In genomic region chr18:1511619-1512311, GRCh38 we compare ENCODE assay signal across 22 cellular contexts.
A peak's percentile ranks its signal among the peaks of the same experiment; 100 is the strongest.
DNase-seq lines count a peak whose midpoint lies in the region; ATAC-seq, FAIRE-seq and TF ChIP-seq lines count a peak whose summit lies in the region.
"Had no signal": no experiment of that assay in that cellular context is flagged by ENCODE, and none has a peak within 500 bp of the region (broad histone marks: within the 10 kb centered on the region; RNA-seq: fewer than 3 reads in every experiment).

No MANE protein-coding gene starts in this region.

- peak overlapping the region; percentile 82 for H3K4me2 ChIP-seq in K562 (ENCODE audit: insufficient read depth, low read length)
- no peak overlapping the region for H3K4me2 ChIP-seq in osteoblast (ENCODE audit: insufficient read depth, low read length)
- H3K4me2 ChIP-seq in trophoblast cell (ENCODE audit: low read length), result no peak overlapping the region
- H3K4me2 ChIP-seq: GM23338, KMS-11 had no signal

- peak; percentile 11 for DNase-seq in Daoy (ENCODE audit: low read depth)
- peak; percentile 15 for DNase-seq in NCI-H460 (ENCODE audit: extremely low read depth, low read depth)
- DNase-seq in K562 (ENCODE audit: extremely low read depth in 1 of 4, low spot score in 3 of 4), result peak in 2 of 4 experiments; percentile 43 to 76
- peak; percentile 52 for DNase-seq in osteoblast (ENCODE audit: insufficient read length, low spot score, missing footprints)
- no peak for DNase-seq in trophoblast cell
- no peak for DNase-seq in iPS-NIHi11 (ENCODE audit: low spot score)
- DNase-seq: CD4-positive, alpha-beta T cell; COR-L47; HCEC 1CT; NCI-H1105; NCI-H1694; NCI-H2107; NCI-H510A; NK-92 treated with Interleukin-12 subunit alpha and Interleukin-12 subunit beta, amount 100 ng/mL, for 24 hours had no signal

- no peaks in the 10 kb centered on the region for H3K9me1 ChIP-seq in K562 (ENCODE audit: control insufficient read depth, insufficient read depth, low read length)

- CTCF ChIA-PET in K562 (lab: Yijun Ruan, JAX; ENCODE audit: low intra/inter-chr PET ratio), result no interaction called here

- no peak overlapping the region for H2BK120ac ChIP-seq in trophoblast cell (ENCODE audit: insufficient read depth, low read length, poor library complexity)

- TF ChIP-seq POLR2A in K562 (conservative IDR thresholded peaks at IDR 0.05), result no peak

- H3K27ac ChIP-seq in K562 (ENCODE audit: extremely low read depth, low read depth, low read length) (peak overlapping the region; percentile 67), osteoblast (ENCODE audit: low read depth, low read length) (no peak overlapping the region), trophoblast cell (ENCODE audit: low read depth, low read length) (no peak overlapping the region)
- H3K27ac ChIP-seq: HL-60, KMS-11, SJCRH30 had no signal

- no peak overlapping the region for H2BK12ac ChIP-seq in trophoblast cell (ENCODE audit: low read length)

- no peak overlapping the region for H2AK5ac ChIP-seq in trophoblast cell (ENCODE audit: low read length)

- ATAC-seq in K562 (peak; percentile 78), SK-N-SH treated with all-trans-retinoic acid at 6 μM for 48 hours (no peak)
- ATAC-seq: GM23338, Panc1 had no signal

- H2AFZ ChIP-seq in K562 (ENCODE audit: low read depth, low read length) (peak overlapping the region; percentile 75), osteoblast (ENCODE audit: low read length) (no peak overlapping the region), trophoblast cell (ENCODE audit: insufficient read depth, low read length, poor library complexity) (no peak overlapping the region)
- H2AFZ ChIP-seq: GM23338 had no signal

- no peak overlapping the region for H4K91ac ChIP-seq in trophoblast cell (ENCODE audit: low read depth, low read length)

- H3K27me3 ChIP-seq in K562 (ENCODE audit: control insufficient read depth in 2 of 2, insufficient read depth in 2 of 2, low read length in 2 of 2), result no peaks in the 10 kb centered on the region
- H3K27me3 ChIP-seq in osteoblast (ENCODE audit: insufficient read depth, low read length), result no peaks in the 10 kb centered on the region
- H3K27me3 ChIP-seq in trophoblast cell (ENCODE audit: insufficient read depth, low read length), result no peaks in the 10 kb centered on the region
- H3K27me3 ChIP-seq: SJCRH30 had no signal

- WGBS in K562 (ENCODE audit: insufficient coverage, low coverage, missing lambda C conversion rate), result 23% methylated on average over 7 of the region's 7 CpGs
- WGBS in trophoblast cell (ENCODE audit: extremely low coverage, insufficient coverage, insufficient read length), result no CpG with 5 or more reads among the region's 7 CpGs

- no peaks in the 10 kb centered on the region for H4K20me1 ChIP-seq in K562 (replicated peaks; ENCODE audit: control insufficient read depth, insufficient read depth, low read length)
- H4K20me1 ChIP-seq in osteoblast (ENCODE audit: insufficient read depth, low read length), result no peaks in the 10 kb centered on the region

- H3K4ac ChIP-seq in trophoblast cell (ENCODE audit: low read depth, low read length), result no peak overlapping the region

- H3K9ac ChIP-seq in K562 (ENCODE audit: insufficient read depth in 1 of 2, low read depth in 2 of 2, low read length in 2 of 2) (peak overlapping the region; percentile 50 to 62; a peak in 3 of 4 replicates), trophoblast cell (ENCODE audit: low read length) (no peak overlapping the region)
- H3K9ac ChIP-seq: KMS-11 had no signal

- TF ChIP-seq CTCF in K562 (IDR thresholded peaks at IDR 0.05 in 2 of 3, conservative IDR thresholded peaks at IDR 0.05 in 1 of 3; ENCODE audit: insufficient read depth in 2 of 3, low read depth in 1 of 3, low read length in 3 of 3), result peak in 1 of 3 experiments; percentile 16; a peak in 2 of 6 replicates
- TF ChIP-seq CTCF in osteoblast (IDR thresholded peaks at IDR 0.05; ENCODE audit: extremely low read depth, low read depth, low read length), result no peak

- no peak overlapping the region for H4K12ac ChIP-seq in trophoblast cell (ENCODE audit: low read depth, low read length)

- H2BK5ac ChIP-seq in trophoblast cell (ENCODE audit: low read depth, low read length, poor library complexity), result no peak overlapping the region

- H3K9me3 ChIP-seq in K562 (replicated peaks; ENCODE audit: control insufficient read depth, insufficient read depth, low read depth, low read length) (peaks cover 13% of the 10 kb centered on the region), osteoblast (ENCODE audit: low read depth, low read length) (peaks cover 2% of the 10 kb centered on the region), trophoblast cell (ENCODE audit: insufficient read depth, low read depth, low read length) (no peaks in the 10 kb centered on the region)
- H3K9me3 ChIP-seq: SJCRH30 had no signal

- H3K4me1 ChIP-seq in K562 (replicated peaks in 1 of 2; ENCODE audit: control insufficient read depth in 2 of 2, insufficient read depth in 2 of 2, low read length in 2 of 2) (peaks cover 14 to 19% of the 10 kb centered on the region in 2 experiments), osteoblast (ENCODE audit: insufficient read depth, low read length) (no peaks in the 10 kb centered on the region), trophoblast cell (ENCODE audit: control insufficient read depth in 1 of 2, insufficient read depth in 2 of 2, low read length in 2 of 2) (no peaks in the 10 kb centered on the region)
- H3K4me1 ChIP-seq: SJCRH30 had no signal

- TF ChIP-seq EP300 in K562 (IDR thresholded peaks at IDR 0.05; ENCODE audit: low read length), result no peak

- H3K4me3 ChIP-seq in K562 (peak overlapping the region; percentile 16; the same call in 1 of the 2 replicates), osteoblast (ENCODE audit: insufficient read depth, low read length) (no peak overlapping the region), trophoblast cell (ENCODE audit: low read depth, low read length) (no peak overlapping the region)
- H3K4me3 ChIP-seq: GM23338, SJCRH30 had no signal

- H3K79me2 ChIP-seq in K562 (ENCODE audit: control insufficient read depth, insufficient read depth, low read length) (peaks cover 50% of the 10 kb centered on the region), osteoblast (ENCODE audit: insufficient read depth, low read length) (no peaks in the 10 kb centered on the region), trophoblast cell (ENCODE audit: control insufficient read depth, insufficient read depth, low read length, poor library complexity) (no peaks in the 10 kb centered on the region)

- intact Hi-C loops in K562 (cut with micrococcal nuclease), result no loop called here

- no peaks in the 10 kb centered on the region for H3K79me1 ChIP-seq in trophoblast cell (ENCODE audit: low read length)

- no peak overlapping the region for H4K8ac ChIP-seq in trophoblast cell (ENCODE audit: low read depth, low read length)

- no peak overlapping the region for H3K14ac ChIP-seq in trophoblast cell (ENCODE audit: low read length)

- BruUV-seq in K562 (replicated peaks; lab: Mats Ljungman, UMichigan), result no TSS peak

- FAIRE-seq in K562 (lab: Jason Lieb, UNC), result peak; percentile 48
- FAIRE-seq: G401.6, GM12892 had no signal

- in situ Hi-C loops in K562 (cut with MboI), result no loop called here

- H3K36me3 ChIP-seq in K562 (ENCODE audit: control insufficient read depth, insufficient read depth, low read length) (no peaks in the 10 kb centered on the region), osteoblast (ENCODE audit: insufficient read depth, low read length) (no peaks in the 10 kb centered on the region), trophoblast cell (ENCODE audit: control insufficient read depth in 1 of 2, insufficient read depth in 2 of 2, low read length in 2 of 2) (no peaks in the 10 kb centered on the region)
- H3K36me3 ChIP-seq: SJCRH30 had no signal

- H3K18ac ChIP-seq in trophoblast cell (ENCODE audit: low read length), result no peak overlapping the region

- no peak overlapping the region for H3K23ac ChIP-seq in trophoblast cell (ENCODE audit: low read length)

- POLR2A ChIA-PET in K562 (lab: Yijun Ruan, JAX), result interaction anchor here (0.6 to 0.9 kb wide), 3 partner anchors 92 to 326 kb away, joined by 3 read pairs; no protein-coding TSS in a partner anchor

- peak; percentile 7 to 23; a peak in 3 of 4 replicates for TF ChIP-seq RAD21 in K562 (CRISPR knock-in tag; conservative IDR thresholded peaks at IDR 0.05 in 1 of 2, IDR thresholded peaks at IDR 0.05 in 1 of 2)

TF ChIP-seq in K562, 482 proteins besides CTCF, POLR2A, EP300 and RAD21 (continues in another document):
- TF ChIP-seq RHOXF2B (CRISPR knock-in tag; conservative IDR thresholded peaks at IDR 0.05) (no peak), NFE2 (IDR thresholded peaks at IDR 0.05; ENCODE audit: low read depth) (peak; percentile 78), SPI1 (IDR thresholded peaks at IDR 0.05; ENCODE audit: borderline replicate concordance, low read depth, low read length) (peak; percentile 9; the same call in 1 of the 2 replicates), ESRRA (IDR thresholded peaks at IDR 0.05; ENCODE audit: borderline replicate concordance, low read depth) (peak; percentile 18; the same call in 1 of the 2 replicates), ADNP (tag; IDR thresholded peaks at IDR 0.05) (no peak), YBX1 (IDR thresholded peaks at IDR 0.05) (no peak), NFRKB (IDR thresholded peaks at IDR 0.05; ENCODE audit: low read depth) (0 out of 2 replicates have a peak, but pooled peaks have one; percentile 20), L3MBTL2 (IDR thresholded peaks at IDR 0.05) (0 out of 2 replicates have a peak, but pooled peaks have one; percentile 37), ZNF589 (CRISPR knock-in tag; IDR thresholded peaks at IDR 0.05; ENCODE audit: low read depth) (peak; percentile 59; the same call in 1 of the 2 replicates), MAFF (IDR thresholded peaks at IDR 0.05; ENCODE audit: low read length) (peak; percentile 24; the same call in 1 of the 2 replicates)

TF ChIP-seq in SK-N-SH treated with all-trans-retinoic acid at 6 μM for 48 hours, 23 proteins besides CTCF, POLR2A, EP300 and RAD21:
- TF ChIP-seq CREB5 (CRISPR knock-in tag; IDR thresholded peaks at IDR 0.05; ENCODE audit: low read depth), result no peak
- no peak for TF ChIP-seq CSDC2 (CRISPR knock-in tag; IDR thresholded peaks at IDR 0.05)
- TF ChIP-seq ZNF8 (CRISPR knock-in tag; IDR thresholded peaks at IDR 0.05), result no peak
- no peak for TF ChIP-seq ZC3H10 (CRISPR knock-in tag; IDR thresholded peaks at IDR 0.05)
- no peak for TF ChIP-seq TOX (CRISPR knock-in tag; IDR thresholded peaks at IDR 0.05; ENCODE audit: borderline replicate concordance)
- TF ChIP-seq ZFP30 (CRISPR knock-in tag; IDR thresholded peaks at IDR 0.05), result no peak
- no peak for TF ChIP-seq OSR1 (CRISPR knock-in tag; IDR thresholded peaks at IDR 0.05)

Comparison
In these comparisons a context has a peak if more than half of its experiments do, and no peak if none do; other contexts are left out.
1. DNase-seq: peak in Daoy (single experiment), NCI-H460 (single experiment) and osteoblast (single experiment); none in trophoblast cell (0 of 2) and iPS-NIHi11 (single experiment).